In the genomic region with DNA sequence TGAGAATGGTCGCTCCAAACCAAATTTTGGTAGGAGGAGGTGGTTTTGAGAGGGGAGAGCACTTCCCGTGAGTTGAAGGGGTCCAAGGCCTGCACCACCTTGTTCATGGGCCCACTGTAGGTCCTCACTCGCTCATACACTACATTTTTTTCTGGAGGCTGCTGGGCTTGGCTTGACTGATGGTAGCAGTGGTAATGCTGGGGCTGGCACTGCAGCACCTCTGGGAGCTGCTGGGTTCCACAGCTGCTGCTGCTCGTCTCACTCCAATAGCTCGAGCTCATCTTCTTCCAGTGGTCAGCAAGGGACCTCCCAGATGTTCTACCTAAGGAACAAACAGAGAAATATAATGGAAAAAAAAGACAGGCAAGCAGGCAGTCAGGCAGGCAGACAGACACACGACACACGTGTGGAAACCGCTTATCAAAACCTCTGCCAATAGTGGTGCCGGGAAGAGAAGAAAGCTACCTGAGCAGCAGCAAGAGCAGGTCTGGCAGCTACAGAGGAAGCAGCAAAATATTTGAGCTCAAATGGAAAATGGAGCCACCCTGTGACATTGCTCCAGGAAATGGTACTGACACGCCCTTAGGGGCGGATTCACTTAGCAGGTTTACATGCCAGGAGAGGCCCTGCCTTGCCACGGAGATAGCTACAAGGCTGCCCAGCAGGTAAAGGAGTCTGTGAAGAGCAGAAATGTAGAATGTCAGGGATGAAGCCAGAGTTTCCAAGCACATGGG, we compare ENCODE assay signal across 10 cellular contexts. TPM values are rescaled to one million over a fixed set of nuclear protein-coding genes. Genes with fewer than 3 reads are reported as not detected.
DNase-seq lines count a peak whose midpoint lies in the region; ATAC-seq, FAIRE-seq and TF ChIP-seq lines count a peak whose summit lies in the region.
"Had no signal": no experiment of that assay in that cellular context is flagged by ENCODE, and none has a peak within 500 bp of the region (broad histone marks: within the 10 kb centered on the region; RNA-seq: fewer than 3 reads in every experiment).

A gene with protein sequence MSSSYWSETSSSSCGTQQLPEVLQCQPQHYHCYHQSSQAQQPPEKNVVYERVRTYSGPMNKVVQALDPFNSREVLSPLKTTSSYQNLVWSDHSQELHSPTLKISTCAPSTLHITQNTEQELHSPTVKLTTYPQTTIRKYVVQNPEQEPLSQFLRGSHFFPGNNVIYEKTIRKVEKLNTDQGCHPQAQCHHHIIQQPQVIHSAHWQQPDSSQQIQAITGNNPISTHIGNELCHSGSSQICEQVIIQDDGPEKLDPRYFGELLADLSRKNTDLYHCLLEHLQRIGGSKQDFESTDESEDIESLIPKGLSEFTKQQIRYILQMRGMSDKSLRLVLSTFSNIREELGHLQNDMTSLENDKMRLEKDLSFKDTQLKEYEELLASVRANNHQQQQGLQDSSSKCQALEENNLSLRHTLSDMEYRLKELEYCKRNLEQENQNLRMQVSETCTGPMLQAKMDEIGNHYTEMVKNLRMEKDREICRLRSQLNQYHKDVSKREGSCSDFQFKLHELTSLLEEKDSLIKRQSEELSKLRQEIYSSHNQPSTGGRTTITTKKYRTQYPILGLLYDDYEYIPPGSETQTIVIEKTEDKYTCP (minus strand): TSS at position 492 of the 734 bp plus-strand sequence. CDS start 211 bp downstream, at position 281.

- WGBS in esophagus, 2 donors, result 36% methylated on average over 12 of the region's 12 CpGs

- FAIRE-seq in urothelium cell line (lab: Jason Lieb, UNC), result no peak

- peak within 1 kb of the TSS; percentile 48 to 55 for H3K4me3 ChIP-seq in esophagus (ENCODE audit: low read depth in 1 of 2, low read length in 2 of 2)
- H3K4me3 ChIP-seq: dorsolateral prefrontal cortex had no signal

- intact Hi-C loops in left cardiac atrium (cut with DNase I) (no loop called here), cardiac septum (cut with DNase I) (no loop called here)

- H3K27ac Mint-ChIP-seq in mesothelial cell of epicardium, result no peak within 1 kb of the TSS

- H3K27me3 Mint-ChIP-seq in mesothelial cell of epicardium (ENCODE audit: low read depth), result peaks cover 13% of the 10 kb centered on the region

- peaks cover 32% of the 10 kb centered on the region for H3K9me3 Mint-ChIP-seq in mesothelial cell of epicardium

- H3K9me3 ChIP-seq in esophagus (ENCODE audit: control insufficient read depth in 2 of 2, insufficient read depth in 1 of 2, low read depth in 1 of 2, low read length in 1 of 2), result no peaks in the 10 kb centered on the region

- H3K36me3 ChIP-seq in esophagus (ENCODE audit: control insufficient read depth in 2 of 2, insufficient read depth in 2 of 2, low read length in 1 of 2), result no peaks in the 10 kb centered on the region

- H3K36me3 Mint-ChIP-seq in mesothelial cell of epicardium, result no peaks in the 10 kb centered on the region

- H3K27me3 ChIP-seq in esophagus (ENCODE audit: control insufficient read depth in 1 of 2, insufficient read depth in 2 of 2, low read length in 2 of 2), result no peaks in the 10 kb centered on the region

- no peak for TF ChIP-seq CTCF in GM10248 (IDR thresholded peaks at IDR 0.05; ENCODE audit: control extremely low read depth, extremely low read depth, low read depth, missing control alignments)
- TF ChIP-seq CTCF in mesothelial cell of epicardium (IDR thresholded peaks at IDR 0.05; ENCODE audit: unreplicated experiment), result no peak

- peaks cover 22% of the 10 kb centered on the region for H3K4me1 Mint-ChIP-seq in mesothelial cell of epicardium

- DNase-seq in left cardiac atrium (peak; percentile 22), cardiac septum (ENCODE audit: low spot score) (no peak), NCI-H69 (lab: John Stamatoyannopoulos, UW) (peak; percentile 91), urothelium cell line (ENCODE audit: low spot score) (peak; percentile 0), GM10248 (ENCODE audit: extremely low spot score) (no peak), mesothelial cell of epicardium (ENCODE audit: low spot score in 2 of 2, unreplicated experiment in 2 of 2) (no peak)
- DNase-seq in activated CD4-positive, CD25-positive, alpha-beta regulatory T cell (lab: John Stamatoyannopoulos, UW), result no peak
- DNase-seq: AML-193, dorsolateral prefrontal cortex had no signal

- H3K4me1 ChIP-seq in esophagus (ENCODE audit: control insufficient read depth in 2 of 2, insufficient read depth in 2 of 2, low read length in 1 of 2), result no peaks in the 10 kb centered on the region

- POLR2A ChIA-PET in GM10248 (lab: Yijun Ruan, JAX), result no interaction called here

- H3K27ac ChIP-seq in esophagus (ENCODE audit: low read depth in 2 of 2, low read length in 1 of 2), result peak within 1 kb of the TSS; percentile 65 to 86
- H3K27ac ChIP-seq: dorsolateral prefrontal cortex had no signal

- H3K4me3 Mint-ChIP-seq in mesothelial cell of epicardium, result no peak within 1 kb of the TSS

- CTCF ChIA-PET in GM10248 (lab: Yijun Ruan, JAX), result no interaction called here

- ATAC-seq in left cardiac atrium, result peak; percentile 70 to 81

RNA-seq across cellular contexts. Expression of the gene that starts here (rescaled TPM):
- total RNA-seq in left cardiac atrium (10 to 100 TPM; 17.1 to 19.5 TPM), cardiac septum (3.7 TPM), mesothelial cell of epicardium (1.3 to 1.6 TPM (median 1.5 TPM) in 3 replicates)
- 10 to 100 TPM; 24.7 to 25.4 TPM for polyA plus RNA-seq in esophagus

Comparison
In these comparisons a context has a peak if more than half of its experiments do, and no peak if none do; other contexts are left out.
1. DNase-seq: peak in left cardiac atrium (single experiment), NCI-H69 (single experiment) and urothelium cell line (single experiment); none in cardiac septum (single experiment), activated CD4-positive, CD25-positive, alpha-beta regulatory T cell (0 of 4), GM10248 (single experiment) and mesothelial cell of epicardium (0 of 2).